Comparison of ENCODE assay signal across 2 cellular contexts in genomic region chr1:41864471-41865040, GRCh38.
TF ChIP-seq lines count a peak whose summit lies in the region.

No MANE protein-coding gene starts in this region.

TF ChIP-seq in SK-N-SH, 30 proteins besides CTCF, POLR2A, EP300 and RAD21 (continued from another document):
- TF ChIP-seq NRF1 (IDR thresholded peaks at IDR 0.05; ENCODE audit: low read depth, low read length): no peak
- no peak for TF ChIP-seq FOXM1 (IDR thresholded peaks at IDR 0.05; ENCODE audit: low read depth)
- no peak for TF ChIP-seq NFIC (IDR thresholded peaks at IDR 0.05; ENCODE audit: borderline replicate concordance)
- TF ChIP-seq PBX3 (IDR thresholded peaks at IDR 0.05): 0 out of 2 replicates have a peak, but pooled peaks have one; percentile 19
- TF ChIP-seq CHD2 (IDR thresholded peaks at IDR 0.05; ENCODE audit: low read length, partially characterized antibody): no peak
- TF ChIP-seq TCF12 (IDR thresholded peaks at IDR 0.05): no peak

TF ChIP-seq in SK-N-SH treated with all-trans-retinoic acid at 6 μM for 48 hours, 23 proteins besides CTCF, POLR2A, EP300 and RAD21:
- TF ChIP-seq CREB5 (CRISPR knock-in tag; IDR thresholded peaks at IDR 0.05; ENCODE audit: low read depth): no peak
- no peak for TF ChIP-seq ESRRG (CRISPR knock-in tag; IDR thresholded peaks at IDR 0.05)
- no peak for TF ChIP-seq CSDC2 (CRISPR knock-in tag; IDR thresholded peaks at IDR 0.05)
- no peak for TF ChIP-seq PPARA (CRISPR knock-in tag; IDR thresholded peaks at IDR 0.05; ENCODE audit: borderline replicate concordance)
- no peak for TF ChIP-seq ZNF565 (CRISPR knock-in tag; conservative IDR thresholded peaks at IDR 0.05; ENCODE audit: low read depth)
- no peak for TF ChIP-seq TCF4 (CRISPR knock-in tag; IDR thresholded peaks at IDR 0.05; ENCODE audit: borderline replicate concordance)
- TF ChIP-seq ISL1 (CRISPR knock-in tag; IDR thresholded peaks at IDR 0.05): no peak
- no peak for TF ChIP-seq ARNTL (CRISPR knock-in tag; IDR thresholded peaks at IDR 0.05; ENCODE audit: borderline replicate concordance, low read depth)
- no peak for TF ChIP-seq ZFP3 (CRISPR knock-in tag; IDR thresholded peaks at IDR 0.05)
- TF ChIP-seq TOX (CRISPR knock-in tag; IDR thresholded peaks at IDR 0.05; ENCODE audit: borderline replicate concordance): no peak
- TF ChIP-seq ZFP30 (CRISPR knock-in tag; IDR thresholded peaks at IDR 0.05): no peak
